ENCODE assay signal across 1 cellular context in genomic region chr1:203459671-203460201, GRCh38.
TF ChIP-seq lines count a peak whose summit lies in the region.

No MANE protein-coding gene starts in this region.

TF ChIP-seq in GM12878, 131 proteins besides CTCF, POLR2A, EP300 and RAD21 (continued from another document):
- TF ChIP-seq ZBTB33 (IDR thresholded peaks at IDR 0.05), result no peak
- TF ChIP-seq MXI1 (IDR thresholded peaks at IDR 0.05; ENCODE audit: low read depth, low read length), result no peak
